ENCODE assay signal across 1 cellular context in genomic region chr12:56158029-56158925, GRCh38.
TF ChIP-seq lines count a peak whose summit lies in the region.

Gene MYL6 (plus strand): TSS chr12:56158359. CDS start chr12:56158402, 43 bp downstream.

TF ChIP-seq in HEK293, 187 proteins besides CTCF, POLR2A, EP300 and RAD21 (continued from another document and continues in another):
- TF ChIP-seq ZNF280D (tag by site-specific recombination; IDR thresholded peaks at IDR 0.05) (peak; percentile 85; the same call in 1 of the 2 replicates), ZNF529 (tag by site-specific recombination; IDR thresholded peaks at IDR 0.05; ENCODE audit: insufficient replicate concordance) (no peak), ZNF654 (tag by site-specific recombination; IDR thresholded peaks at IDR 0.05; ENCODE audit: low read depth) (no peak; the same call in 1 of the 2 replicates), REST (tag by site-specific recombination; IDR thresholded peaks at IDR 0.05) (peak; percentile 50; the same call in 1 of the 2 replicates), ZBTB10 (tag by site-specific recombination; IDR thresholded peaks at IDR 0.05) (peak; percentile 83), ZNF501 (tag by site-specific recombination; IDR thresholded peaks at IDR 0.05) (peak; percentile 99), ZBTB7A (tag by site-specific recombination; IDR thresholded peaks at IDR 0.05; ENCODE audit: low read depth) (peak; percentile 88), ZNF610 (tag by site-specific recombination; IDR thresholded peaks at IDR 0.05; ENCODE audit: borderline replicate concordance) (peak; percentile 61; the same call in 1 of the 2 replicates), AEBP2 (tag by site-specific recombination; IDR thresholded peaks at IDR 0.05; ENCODE audit: borderline replicate concordance) (no peak), ZNF398 (tag by site-specific recombination; IDR thresholded peaks at IDR 0.05) (peak; percentile 72), MYNN (tag by site-specific recombination; IDR thresholded peaks at IDR 0.05; ENCODE audit: borderline replicate concordance) (no peak), ZNF629 (tag by site-specific recombination; IDR thresholded peaks at IDR 0.05) (peak; percentile 96), ZNF600 (tag by site-specific recombination; IDR thresholded peaks at IDR 0.05) (peak; percentile 78), ZNF174 (tag by site-specific recombination; IDR thresholded peaks at IDR 0.05) (no peak), ZFP41 (tag by site-specific recombination; IDR thresholded peaks at IDR 0.05; ENCODE audit: borderline replicate concordance) (0 out of 2 replicates have a peak, but pooled peaks have one; percentile 66), ZNF37A (tag by site-specific recombination; IDR thresholded peaks at IDR 0.05) (no peak), ZBTB26 (tag by site-specific recombination; optimal IDR thresholded peaks at IDR 0.05) (peak; percentile 24), ZNF423 (tag by site-specific recombination; IDR thresholded peaks at IDR 0.05) (peak; percentile 71), ZNF449 (tag by site-specific recombination; IDR thresholded peaks at IDR 0.05) (no peak), ATF2 (tag by site-specific recombination; IDR thresholded peaks at IDR 0.05; ENCODE audit: low read depth) (peak; percentile 100), ZFHX2 (tag by site-specific recombination; conservative IDR thresholded peaks at IDR 0.05) (no peak; the same call in 1 of the 2 replicates), SP7 (tag by site-specific recombination; IDR thresholded peaks at IDR 0.05) (peak; percentile 93), ZNF521 (tag by site-specific recombination; IDR thresholded peaks at IDR 0.05) (no peak), ZNF335 (tag by site-specific recombination; conservative IDR thresholded peaks at IDR 0.05) (peak; percentile 67), ZBTB48 (tag by site-specific recombination; IDR thresholded peaks at IDR 0.05) (peak; percentile 76), ZNF658 (tag by site-specific recombination; IDR thresholded peaks at IDR 0.05) (no peak), ZNF571 (tag by site-specific recombination; IDR thresholded peaks at IDR 0.05) (no peak), ZNF621 (tag by site-specific recombination; IDR thresholded peaks at IDR 0.05) (no peak), KLF8 (tag by site-specific recombination; IDR thresholded peaks at IDR 0.05) (peak; percentile 88), SETDB1 (IDR thresholded peaks at IDR 0.05; ENCODE audit: insufficient read length, low read length) (no peak), PRDM10 (tag by site-specific recombination; IDR thresholded peaks at IDR 0.05) (peak; percentile 99), KLF10 (tag by site-specific recombination; IDR thresholded peaks at IDR 0.05) (0 out of 2 replicates have a peak, but pooled peaks have one; percentile 46), ZNF792 (tag by site-specific recombination; IDR thresholded peaks at IDR 0.05) (peak; percentile 43; the same call in 1 of the 2 replicates), ZNF561 (tag by site-specific recombination; IDR thresholded peaks at IDR 0.05; ENCODE audit: borderline replicate concordance) (0 out of 2 replicates have a peak, but pooled peaks have one; percentile 0), GLI4 (tag by site-specific recombination; IDR thresholded peaks at IDR 0.05) (peak; percentile 93; the same call in 1 of the 2 replicates), ZNF114 (tag by site-specific recombination; IDR thresholded peaks at IDR 0.05) (no peak), ZBTB21 (tag by site-specific recombination; IDR thresholded peaks at IDR 0.05) (peak; percentile 96)
